ENCODE assay signal across 16 cellular contexts in the genomic region with DNA sequence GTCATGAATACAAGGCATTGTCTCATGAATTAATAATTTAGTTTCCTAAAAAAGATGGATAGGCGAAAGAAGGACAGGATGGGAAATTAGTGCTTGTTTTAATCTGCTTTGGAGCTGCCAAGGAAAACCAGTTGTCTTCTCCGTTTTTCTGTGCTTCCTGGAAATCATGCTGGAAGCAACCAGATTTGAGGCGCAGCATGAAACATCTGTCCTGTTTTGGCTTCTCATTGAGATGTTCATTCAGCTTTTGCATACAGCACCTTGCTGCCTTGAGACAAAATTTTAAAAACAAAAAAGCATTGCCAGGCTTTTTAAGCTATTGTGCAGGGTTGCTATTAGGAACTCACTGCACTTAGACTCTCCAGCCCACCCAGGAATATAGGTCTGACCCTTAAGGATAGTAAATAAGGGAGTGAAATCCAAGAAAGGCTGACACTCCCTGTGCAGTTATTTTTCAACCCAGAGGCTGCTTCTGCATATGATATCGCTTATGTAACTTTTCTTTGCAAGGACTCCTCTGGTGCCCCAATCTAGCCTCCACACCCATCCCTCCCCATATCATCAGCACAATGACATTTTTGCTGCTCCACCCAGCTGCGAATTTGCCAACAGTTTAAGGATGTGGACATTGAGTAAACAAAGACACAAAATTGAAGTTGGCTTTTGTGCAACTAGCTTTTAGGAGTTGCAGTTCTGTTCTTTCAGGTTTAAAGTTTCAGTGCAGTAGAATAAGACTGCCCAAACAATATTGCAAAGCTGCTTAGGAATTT. TPM values are rescaled to one million over a fixed set of nuclear protein-coding genes. Genes with fewer than 3 reads are reported as not detected.
DNase-seq lines count a peak whose midpoint lies in the region; ATAC-seq and TF ChIP-seq lines count a peak whose summit lies in the region.
"Had no signal": no experiment of that assay in that cellular context is flagged by ENCODE, and none has a peak within 500 bp of the region (broad histone marks: within the 10 kb centered on the region; RNA-seq: fewer than 3 reads in every experiment).

No MANE protein-coding gene starts in this region.

- DNase-seq in NCI-H446 (lab: John Stamatoyannopoulos, UW) (peak; percentile 20 to 52), NCI-H446 treated with DMSO at 0.1 percent for 48 hours (lab: John Stamatoyannopoulos, UW) (no peak), Panc1 (ENCODE audit: low read depth, low spot score) (no peak), foreskin fibroblast (peak; percentile 14 to 52), amniotic stem cell (lab: John Stamatoyannopoulos, UW) (no peak), NCI-H1694 treated with DMSO at 0.1 percent for 48 hours (lab: John Stamatoyannopoulos, UW) (no peak)
- DNase-seq in activated CD8-positive, alpha-beta memory T cell treated with anti-CD3 and anti-CD28 coated beads, Interleukin-2, amount 50 U/mL, for 48 hours: no peak
- DNase-seq: activated CD4-positive, alpha-beta T cell treated with anti-CD3 and anti-CD28 coated beads for 4 hours; NCI-H1092; NCI-H526 treated with DMSO at 0.1 percent for 48 hours; nephron progenitor cell had no signal

- in situ Hi-C loops in Panc1 (cut with HindIII; ENCODE audit: low pct_unique_long_range_greater_than_20kb, low sequenced_read_pairs): no loop called here

- CTCF ChIA-PET in Panc1 (lab: Charles Lee): no interaction called here

- no TSS peak for BruUV-seq in Panc1 (replicated peaks; lab: Mats Ljungman, UMichigan)

- peak overlapping the region; percentile 66; the same call in 1 of the 2 replicates for H3K27ac ChIP-seq in Panc1 (ENCODE audit: low read length)
- peak overlapping the region; percentile 24 for H3K27ac ChIP-seq in subcutaneous abdominal adipose tissue (ENCODE audit: low read depth, low read length)
- H3K27ac ChIP-seq: cardiac muscle cell, epithelial cell of prostate had no signal

- POLR2A ChIA-PET in Panc1 (lab: Charles Lee): no interaction called here

- H3K27me3 ChIP-seq in Panc1 (ENCODE audit: control insufficient read depth, insufficient read depth, low read length) (no peaks in the 10 kb centered on the region), subcutaneous abdominal adipose tissue (ENCODE audit: control insufficient read depth in 5 of 5, insufficient read depth in 4 of 5, low read length in 5 of 5) (no peaks in the 10 kb centered on the region)
- H3K27me3 ChIP-seq: cardiac muscle cell had no signal

- H3K9ac ChIP-seq in subcutaneous abdominal adipose tissue (ENCODE audit: low read length in 5 of 5): no peak overlapping the region

- intact Hi-C loops in Panc1 (cut with micrococcal nuclease; ENCODE audit: unreplicated experiment): no loop called here

- H3K36me3 ChIP-seq in Panc1 (ENCODE audit: control insufficient read depth, insufficient read depth, low read length) (no peaks in the 10 kb centered on the region), subcutaneous abdominal adipose tissue (ENCODE audit: control insufficient read depth in 5 of 5, insufficient read depth in 5 of 5, low read length in 5 of 5) (no peaks in the 10 kb centered on the region)
- H3K36me3 ChIP-seq: cardiac muscle cell had no signal

- H3K9me3 ChIP-seq in Panc1 (ENCODE audit: control insufficient read depth, insufficient read depth, low read depth, low read length) (no peaks in the 10 kb centered on the region), subcutaneous abdominal adipose tissue (ENCODE audit: control insufficient read depth in 5 of 5, low read length in 5 of 5) (no peaks in the 10 kb centered on the region)

- H3K4me3 ChIP-seq in Panc1 (ENCODE audit: low read depth in 2 of 2, low read length in 2 of 2): no peak overlapping the region
- no peak overlapping the region for H3K4me3 ChIP-seq in foreskin fibroblast (ENCODE audit: low read depth in 1 of 2, low read length in 2 of 2)
- no peak overlapping the region for H3K4me3 ChIP-seq in subcutaneous abdominal adipose tissue (ENCODE audit: low read depth in 1 of 5, low read length in 5 of 5)
- H3K4me3 ChIP-seq: cardiac muscle cell, smooth muscle cell had no signal

- TF ChIP-seq CTCF in Panc1 (IDR thresholded peaks at IDR 0.05) (no peak), foreskin fibroblast (IDR thresholded peaks at IDR 0.05; ENCODE audit: low read depth, low read length) (no peak)

- H3K4me1 ChIP-seq in Panc1 (ENCODE audit: control insufficient read depth, insufficient read depth, low read length) (peaks cover 17% of the 10 kb centered on the region), subcutaneous abdominal adipose tissue (ENCODE audit: control insufficient read depth in 5 of 5, insufficient read depth in 5 of 5, low read length in 5 of 5) (peaks cover 0 to 16% (median 12%) of the 10 kb centered on the region in 5 donors)

- ATAC-seq in Panc1: no peak
- ATAC-seq: SK-N-SH treated with all-trans-retinoic acid at 6 μM for 48 hours had no signal

RNA-seq across cellular contexts. Expression of gene MDM1, which starts 46.9 kb away (rescaled TPM):
- 17.8 TPM for total RNA-seq in Panc1 (2021; ENCODE audit: unreplicated experiment)
- polyA plus RNA-seq in Panc1 (2012; ENCODE audit: insufficient read length): 7.2 TPM

Comparison
In these comparisons a context has a peak if more than half of its experiments do, and no peak if none do; other contexts are left out.
1. DNase-seq: peak in NCI-H446 (2 of 2) and foreskin fibroblast (2 of 2); none in NCI-H446 treated with DMSO at 0.1 percent for 48 hours (single experiment), Panc1 (single experiment), amniotic stem cell (single experiment), NCI-H1694 treated with DMSO at 0.1 percent for 48 hours (single experiment) and activated CD8-positive, alpha-beta memory T cell treated with anti-CD3 and anti-CD28 coated beads, Interleukin-2, amount 50 U/mL, for 48 hours (single experiment).